Comparison of ENCODE assay signal across 10 cellular contexts in the genomic region with DNA sequence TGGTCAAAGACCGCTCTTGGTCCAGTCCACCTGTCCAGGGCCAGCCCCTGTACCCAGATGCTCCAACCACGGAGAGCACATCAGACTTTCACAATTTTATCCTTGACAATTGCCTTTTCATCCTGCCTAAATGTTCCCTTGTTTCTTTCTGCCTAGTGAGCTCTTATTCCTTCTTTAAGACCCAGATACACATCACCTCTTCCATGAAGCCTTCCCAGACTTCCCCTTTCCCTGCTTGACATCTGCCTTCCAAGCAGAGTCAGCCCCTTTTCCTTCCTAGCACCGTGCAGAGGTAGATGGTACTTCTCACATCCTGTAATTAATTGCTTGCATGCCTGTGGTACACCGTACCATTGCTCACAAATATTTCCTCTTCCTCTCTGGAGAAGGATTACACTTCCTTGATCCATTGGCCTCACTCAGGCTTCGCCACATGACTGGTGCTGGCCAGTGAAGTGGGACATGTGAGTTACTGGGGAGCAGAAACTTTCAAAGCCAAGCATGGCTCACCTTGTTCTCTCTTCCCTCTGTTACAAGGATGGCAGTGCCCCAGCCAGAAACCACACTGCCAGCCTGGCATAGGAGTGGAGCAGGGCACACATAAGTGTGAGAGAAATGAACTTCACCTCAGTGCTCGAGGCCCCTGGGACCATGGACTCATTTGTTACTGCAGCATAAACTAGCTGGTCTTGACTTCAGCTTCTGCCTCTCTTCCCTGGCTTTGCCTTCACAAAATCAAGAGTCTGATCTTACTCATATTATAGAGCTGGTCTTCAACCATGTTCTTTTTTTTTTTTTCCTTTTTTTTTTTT. TPM values are rescaled to one million over a fixed set of nuclear protein-coding genes. Genes with fewer than 3 reads are reported as not detected.
DNase-seq lines count a peak whose midpoint lies in the region; ATAC-seq, FAIRE-seq and TF ChIP-seq lines count a peak whose summit lies in the region.
"Had no signal": no experiment of that assay in that cellular context is flagged by ENCODE, and none has a peak within 500 bp of the region (broad histone marks: within the 10 kb centered on the region; RNA-seq: fewer than 3 reads in every experiment).

No MANE protein-coding gene starts in this region.

- TF ChIP-seq POLR2A in A549 (IDR thresholded peaks at IDR 0.05; ENCODE audit: low read length) (no peak), H54 (IDR thresholded peaks at IDR 0.05; ENCODE audit: low read depth, low read length) (no peak), gastroesophageal sphincter (IDR thresholded peaks at IDR 0.05) (no peak)

- peaks cover 42% of the 10 kb centered on the region for H3K27me3 ChIP-seq in gastroesophageal sphincter

- POLR2A ChIA-PET in A549 (lab: Yijun Ruan, JAX): interaction anchor here (0.6 to 1.3 kb wide), 5 partner anchors 12 to 1592 kb away, joined by 3 to 9 read pairs (median 3); a partner anchor contains a TSS
- POLR2A ChIA-PET in activated CD8-positive, alpha-beta T cell treated with anti-CD3 and anti-CD28 coated beads for 36 hours (lab: Charles Lee): no interaction called here

- peaks cover 44% of the 10 kb centered on the region for H3K27me3 Mint-ChIP-seq in activated CD8-positive, alpha-beta T cell treated with anti-CD3 and anti-CD28 coated beads for 36 hours
- H3K27me3 Mint-ChIP-seq in immature natural killer cell (ENCODE audit: low read depth in 3 of 3): peaks cover 18 to 23% (median 21%) of the 10 kb centered on the region in 3 donors

- peak overlapping the region; percentile 84 for H3K4me2 ChIP-seq in A549

- peaks cover 35% of the 10 kb centered on the region for H3K4me1 ChIP-seq in A549
- H3K4me1 ChIP-seq in gastroesophageal sphincter: peaks cover 0 to 15% (median 0%) of the 10 kb centered on the region in 3 donors

- TF ChIP-seq CTCF in A549 (IDR thresholded peaks at IDR 0.05): no peak
- no peak for TF ChIP-seq CTCF in activated CD8-positive, alpha-beta T cell treated with anti-CD3 and anti-CD28 coated beads for 36 hours (IDR thresholded peaks at IDR 0.05)
- no peak for TF ChIP-seq CTCF in gastroesophageal sphincter (IDR thresholded peaks at IDR 0.05)

- intact Hi-C loops in activated CD8-positive, alpha-beta T cell treated with anti-CD3 and anti-CD28 coated beads for 36 hours (cut with micrococcal nuclease): no loop called here

- H3K9me3 ChIP-seq in A549 (no peaks in the 10 kb centered on the region), gastroesophageal sphincter (no peaks in the 10 kb centered on the region)

- H3K27ac Mint-ChIP-seq in activated CD8-positive, alpha-beta T cell treated with anti-CD3 and anti-CD28 coated beads for 36 hours: no peak overlapping the region
- H3K27ac Mint-ChIP-seq in immature natural killer cell: peak overlapping the region in 2 of 6 donors; percentile 69 to 74

- peak overlapping the region; percentile 51 for H3K4me3 Mint-ChIP-seq in activated CD8-positive, alpha-beta T cell treated with anti-CD3 and anti-CD28 coated beads for 36 hours
- H3K4me3 Mint-ChIP-seq in immature natural killer cell: peak overlapping the region; percentile 29 to 76 (median 69)

- H3K36me3 ChIP-seq in gastroesophageal sphincter: no peaks in the 10 kb centered on the region

- H3K36me3 Mint-ChIP-seq in activated CD8-positive, alpha-beta T cell treated with anti-CD3 and anti-CD28 coated beads for 36 hours (ENCODE audit: low read depth): no peaks in the 10 kb centered on the region
- no peaks in the 10 kb centered on the region for H3K36me3 Mint-ChIP-seq in immature natural killer cell

- ATAC-seq in A549: peak; percentile 14 to 22; a peak in 4 of 6 replicates
- no peak for ATAC-seq in activated CD8-positive, alpha-beta T cell treated with anti-CD3 and anti-CD28 coated beads for 36 hours
- ATAC-seq in gastroesophageal sphincter: no peak
- ATAC-seq in HG02623 (IDR thresholded peaks at IDR 0.05; ENCODE audit: unreplicated experiment): no peak

- FAIRE-seq in A549 (lab: Jason Lieb, UNC) (peak; percentile 98), H54 (lab: Jason Lieb, UNC) (no peak)

- H3K4me1 Mint-ChIP-seq in activated CD8-positive, alpha-beta T cell treated with anti-CD3 and anti-CD28 coated beads for 36 hours (ENCODE audit: low read depth): peaks cover 16% of the 10 kb centered on the region
- peaks cover 13 to 19% of the 10 kb centered on the region in 2 donors for H3K4me1 Mint-ChIP-seq in immature natural killer cell

- 84% methylated on average over 6 of the region's 6 CpGs for WGBS in A549 (ENCODE audit: missing lambda C conversion rate)
- WGBS in gastroesophageal sphincter (ENCODE audit: low coverage in 1 of 2), 2 donors: 73 to 92% methylated on average over 2 to 5 of the region's 6 CpGs

- TF ChIP-seq EP300 in A549 (IDR thresholded peaks at IDR 0.05) (no peak), gastroesophageal sphincter (IDR thresholded peaks at IDR 0.05) (no peak)

- peak overlapping the region; percentile 76 to 85; a peak in 4 of 6 replicates for H3K27ac ChIP-seq in A549
- no peak overlapping the region for H3K27ac ChIP-seq in gastroesophageal sphincter

- CTCF ChIA-PET in A549 (lab: Yijun Ruan, JAX): interaction anchor here (0.6 to 2.1 kb wide), 3 partner anchors 74 to 137 kb away, joined by 3 to 8 read pairs (median 4); no protein-coding TSS in a partner anchor
- CTCF ChIA-PET in activated CD8-positive, alpha-beta T cell treated with anti-CD3 and anti-CD28 coated beads for 36 hours (lab: Charles Lee): interaction anchor here (0.6 to 2.8 kb wide), 8 partner anchors 10 to 78 kb away, joined by 3 to 22 read pairs (median 4); no protein-coding TSS in a partner anchor

- no peaks in the 10 kb centered on the region for H3K9me3 Mint-ChIP-seq in activated CD8-positive, alpha-beta T cell treated with anti-CD3 and anti-CD28 coated beads for 36 hours
- no peaks in the 10 kb centered on the region for H3K9me3 Mint-ChIP-seq in immature natural killer cell

- TF ChIP-seq RAD21 in A549 (conservative IDR thresholded peaks at IDR 0.05 in 1 of 2, IDR thresholded peaks at IDR 0.05 in 1 of 2): no peak

- H3K4me3 ChIP-seq in A549 (peak overlapping the region; percentile 44; the same call in 2 of the 3 replicates), gastroesophageal sphincter (no peak overlapping the region)

- DNase-seq in A549 (ENCODE audit: low read depth in 1 of 2, low spot score in 1 of 2): no peak
- peak; percentile 69 for DNase-seq in H54 (ENCODE audit: insufficient read length, low spot score)
- no peak for DNase-seq in activated CD8-positive, alpha-beta T cell treated with anti-CD3 and anti-CD28 coated beads for 36 hours
- no peak for DNase-seq in immature natural killer cell
- no peak for DNase-seq in epidermal melanocyte (ENCODE audit: insufficient read length, low spot score)
- no peak for DNase-seq in stimulated activated CD4-positive, alpha-beta T cell treated with anti-CD3 and anti-CD28 coated beads, Interleukin-1b, Interleukin-23, amount 100 ng/mL, for 48 hours
- DNase-seq: GDM1, NCI-H774 had no signal

TF ChIP-seq in A549, 52 proteins besides CTCF, POLR2A, EP300 and RAD21 (continues in another document):
- TF ChIP-seq, protein P1, sequence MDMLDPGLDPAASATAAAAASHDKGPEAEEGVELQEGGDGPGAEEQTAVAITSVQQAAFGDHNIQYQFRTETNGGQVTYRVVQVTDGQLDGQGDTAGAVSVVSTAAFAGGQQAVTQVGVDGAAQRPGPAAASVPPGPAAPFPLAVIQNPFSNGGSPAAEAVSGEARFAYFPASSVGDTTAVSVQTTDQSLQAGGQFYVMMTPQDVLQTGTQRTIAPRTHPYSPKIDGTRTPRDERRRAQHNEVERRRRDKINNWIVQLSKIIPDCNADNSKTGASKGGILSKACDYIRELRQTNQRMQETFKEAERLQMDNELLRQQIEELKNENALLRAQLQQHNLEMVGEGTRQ (IDR thresholded peaks at IDR 0.05): 0 out of 2 replicates have a peak, but pooled peaks have one; percentile 9
- no peak for TF ChIP-seq MAFK (IDR thresholded peaks at IDR 0.05; ENCODE audit: partially characterized antibody)
- TF ChIP-seq RARB (CRISPR knock-in tag; IDR thresholded peaks at IDR 0.05): no peak
- peak; percentile 98 for TF ChIP-seq ZFP36 (IDR thresholded peaks at IDR 0.05; ENCODE audit: borderline replicate concordance, partially characterized antibody)
- 0 out of 2 replicates have a peak, but pooled peaks have one; percentile 14 for TF ChIP-seq TP53 (CRISPR knock-in tag; IDR thresholded peaks at IDR 0.05)
- no peak for TF ChIP-seq CBX2 (IDR thresholded peaks at IDR 0.05; ENCODE audit: borderline replicate concordance, low read depth)
- no peak for TF ChIP-seq BHLHE40 (IDR thresholded peaks at IDR 0.05; ENCODE audit: low read depth, low read length)
- TF ChIP-seq HEYL (CRISPR knock-in tag; IDR thresholded peaks at IDR 0.05): no peak
- no peak for TF ChIP-seq NFE2L2 (conservative IDR thresholded peaks at IDR 0.05; ENCODE audit: low read length)
- no peak for TF ChIP-seq KDM5A (IDR thresholded peaks at IDR 0.05)
- no peak for TF ChIP-seq EHF (CRISPR knock-in tag; IDR thresholded peaks at IDR 0.05)
- TF ChIP-seq CHD4 (IDR thresholded peaks at IDR 0.05; ENCODE audit: borderline replicate concordance): no peak
- TF ChIP-seq, protein P2, sequence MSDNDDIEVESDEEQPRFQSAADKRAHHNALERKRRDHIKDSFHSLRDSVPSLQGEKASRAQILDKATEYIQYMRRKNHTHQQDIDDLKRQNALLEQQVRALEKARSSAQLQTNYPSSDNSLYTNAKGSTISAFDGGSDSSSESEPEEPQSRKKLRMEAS (IDR thresholded peaks at IDR 0.05): peak; percentile 14; the same call in 1 of the 2 replicates
- TF ChIP-seq MAZ (IDR thresholded peaks at IDR 0.05; ENCODE audit: borderline replicate concordance, low read depth, low read length): no peak

RNA-seq across cellular contexts. Expression of a gene that starts 44.0 kb away (rescaled TPM):
- 0.03 TPM in 1 of 2 replicates, not detected in the other for polyA plus RNA-seq in A549 (2011; rRNA removed)
- 0.03 and 0.09 TPM in 2 replicates for polyA plus RNA-seq in A549 (2012; cell fraction: cytosol; rRNA removed)
- polyA plus RNA-seq in A549 (2012; cell fraction: nucleus; rRNA removed): not detected in 2 replicates
- polyA plus RNA-seq in A549 (2017; fragmentation: RNase III; extraction: RNeasy Plus Mini Kit Qiagen cat#74134 plus additional on column Dnase treatment): 0.05 to 0.07 TPM (median 0.05 TPM) in 3 replicates
- not detected in 2 replicates for polyA minus RNA-seq in A549 (2011; rRNA and poly(A)+ RNA removed)
- total RNA-seq in activated CD8-positive, alpha-beta T cell treated with anti-CD3 and anti-CD28 coated beads for 36 hours: not detected
- under 1 TPM in 1 of 3 donors, not detected in 2; 0.10 TPM for polyA plus RNA-seq in immature natural killer cell
- under 1 TPM in 1 of 4 donors, not detected in 3; 0.27 TPM for total RNA-seq in gastroesophageal sphincter

RNA-seq across cellular contexts. Expression of a gene that starts 52.8 kb away (rescaled TPM):
- polyA plus RNA-seq in A549 (2011; rRNA removed) (not detected in 2 replicates), A549 (2017; fragmentation: RNase III; extraction: RNeasy Plus Mini Kit Qiagen cat#74134 plus additional on column Dnase treatment) (not detected in 3 replicates), immature natural killer cell (not detected)
- polyA plus RNA-seq in A549 (2012; cell fraction: cytosol; rRNA removed): not detected in 2 replicates
- polyA plus RNA-seq in A549 (2012; cell fraction: nucleus; rRNA removed): not detected in 2 replicates
- 0.17 TPM in 1 of 2 replicates, not detected in the other for polyA minus RNA-seq in A549 (2011; rRNA and poly(A)+ RNA removed)
- under 1 TPM; 0.45 to 0.47 TPM for total RNA-seq in activated CD8-positive, alpha-beta T cell treated with anti-CD3 and anti-CD28 coated beads for 36 hours
- 10 to 100 TPM in 1 of 4 donors, 1 to 10 TPM in 3; 5.3 to 11.8 (median 7.6) TPM for total RNA-seq in gastroesophageal sphincter

Comparison
In these comparisons a context has a peak if more than half of its experiments do, and no peak if none do; other contexts are left out.
1. ATAC-seq: peak in A549 (2 of 2); none in activated CD8-positive, alpha-beta T cell treated with anti-CD3 and anti-CD28 coated beads for 36 hours (single experiment), gastroesophageal sphincter (single experiment) and HG02623 (single experiment).
2. H3K27ac ChIP-seq: peak in A549 (2 of 2); none in gastroesophageal sphincter (0 of 4).
3. RNA of a gene that starts 52.8 kb away (total RNA-seq): 5.3 to 11.8 TPM in gastroesophageal sphincter; 0.45 to 0.47 TPM in activated CD8-positive, alpha-beta T cell treated with anti-CD3 and anti-CD28 coated beads for 36 hours; every median in the first group is over 4 times any median in the second.